9 cellular contexts compared by ENCODE assay signal in the genomic region with DNA sequence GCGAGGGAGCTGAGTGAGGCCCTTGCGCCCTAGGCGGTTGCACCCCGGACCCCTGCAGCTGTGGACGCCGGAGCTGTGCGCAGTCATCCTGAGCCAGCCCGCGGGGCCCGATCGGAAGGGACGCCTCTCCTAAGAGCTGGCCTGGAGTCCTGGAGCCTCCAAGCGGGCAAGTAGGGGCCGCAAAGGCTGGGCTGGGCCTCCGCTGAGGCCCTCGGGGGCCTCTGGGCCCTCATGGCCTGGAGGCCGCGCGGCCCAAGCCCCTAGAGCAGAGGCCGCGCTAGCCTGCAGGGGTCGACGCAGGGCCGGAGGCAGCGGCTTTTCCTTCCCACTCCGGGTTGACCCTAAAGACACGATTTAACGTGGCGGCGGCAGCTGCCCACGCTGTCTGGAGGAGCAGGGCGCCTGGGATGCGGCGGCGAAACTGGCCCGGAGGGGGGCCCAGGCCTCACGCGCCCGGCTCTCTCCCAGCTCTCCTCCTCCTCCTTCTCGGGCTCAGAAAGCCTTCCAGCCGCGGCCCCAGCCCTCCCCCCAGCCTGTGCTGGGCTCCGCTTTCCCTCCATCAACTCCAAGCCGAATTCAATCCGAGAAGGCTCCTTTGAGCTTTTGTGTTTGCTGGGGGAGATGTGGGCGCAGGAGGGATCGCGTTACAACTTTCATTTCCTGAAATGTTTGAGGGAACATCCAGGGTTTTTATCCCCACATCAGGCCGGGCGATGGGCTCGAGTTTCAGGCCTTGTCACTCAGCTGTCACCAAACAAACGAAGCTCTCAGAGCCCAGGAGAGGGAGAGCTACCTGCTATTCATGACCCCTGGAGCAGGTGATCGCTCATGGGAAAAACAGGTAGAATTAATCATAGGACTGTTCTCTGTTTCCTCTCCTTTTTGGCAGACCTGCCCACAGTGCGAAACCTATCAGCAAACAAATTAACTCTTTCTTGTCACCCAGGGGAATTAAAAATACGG. TPM values are rescaled to one million over a fixed set of nuclear protein-coding genes. Genes with fewer than 3 reads are reported as not detected.
DNase-seq lines count a peak whose midpoint lies in the region; ATAC-seq and TF ChIP-seq lines count a peak whose summit lies in the region.
"Had no signal": no experiment of that assay in that cellular context is flagged by ENCODE, and none has a peak within 500 bp of the region (broad histone marks: within the 10 kb centered on the region; RNA-seq: fewer than 3 reads in every experiment).

No MANE protein-coding gene starts in this region.

- no peaks in the 10 kb centered on the region for H3K9me3 Mint-ChIP-seq in activated naive CD4-positive, alpha-beta T cell treated with anti-CD3 and anti-CD28 coated beads, Interleukin-2, amount 50 U/mL, for 24 hours
- no peaks in the 10 kb centered on the region for H3K9me3 Mint-ChIP-seq in activated naive CD4-positive, alpha-beta T cell treated with anti-CD3 and anti-CD28 coated beads, Interleukin-2, amount 10 ng/mL, durations not matched to agents 7 days and 5 days

- H3K36me3 ChIP-seq in lower lobe of right lung (no peaks in the 10 kb centered on the region), upper lobe of left lung (no peaks in the 10 kb centered on the region)

- no peak overlapping the region for H3K27ac Mint-ChIP-seq in activated naive CD4-positive, alpha-beta T cell treated with anti-CD3 and anti-CD28 coated beads, Interleukin-2, amount 50 U/mL, for 24 hours
- no peak overlapping the region for H3K27ac Mint-ChIP-seq in activated naive CD4-positive, alpha-beta T cell treated with anti-CD3 and anti-CD28 coated beads, Interleukin-2, amount 10 ng/mL, durations not matched to agents 7 days and 5 days

- peaks cover 25% of the 10 kb centered on the region for H3K4me1 Mint-ChIP-seq in activated naive CD4-positive, alpha-beta T cell treated with anti-CD3 and anti-CD28 coated beads, Interleukin-2, amount 50 U/mL, for 24 hours
- H3K4me1 Mint-ChIP-seq in activated naive CD4-positive, alpha-beta T cell treated with anti-CD3 and anti-CD28 coated beads, Interleukin-2, amount 10 ng/mL, durations not matched to agents 7 days and 5 days, result peaks cover 14% of the 10 kb centered on the region

- H3K27ac ChIP-seq in coronary artery (peak overlapping the region in 1 of 2 donors; percentile 10), lower lobe of right lung (no peak overlapping the region), upper lobe of left lung (peak overlapping the region in 1 of 4 donors; percentile 25)

- peaks cover 47% of the 10 kb centered on the region for H3K27me3 Mint-ChIP-seq in activated naive CD4-positive, alpha-beta T cell treated with anti-CD3 and anti-CD28 coated beads, Interleukin-2, amount 50 U/mL, for 24 hours
- H3K27me3 Mint-ChIP-seq in activated naive CD4-positive, alpha-beta T cell treated with anti-CD3 and anti-CD28 coated beads, Interleukin-2, amount 10 ng/mL, durations not matched to agents 7 days and 5 days, result peaks cover 82% of the 10 kb centered on the region

- H3K27me3 ChIP-seq in lower lobe of right lung (ENCODE audit: low read depth), result peaks cover 68% of the 10 kb centered on the region
- peaks cover 3 to 41% (median 30%) of the 10 kb centered on the region in 4 donors for H3K27me3 ChIP-seq in upper lobe of left lung

- WGBS in upper lobe of left lung, 2 donors, result 10 to 19% methylated on average over 24 to 29 of the region's 55 CpGs

- CTCF ChIA-PET in activated naive CD4-positive, alpha-beta T cell treated with anti-CD3 and anti-CD28 coated beads, Interleukin-2, amount 10 ng/mL, durations not matched to agents 7 days and 5 days (lab: Charles Lee), result interaction anchor here (2.4 kb wide), 1 partner anchor 13 kb away, joined by 6 read pairs; no protein-coding TSS in a partner anchor

- no peak for DNase-seq in activated naive CD4-positive, alpha-beta T cell treated with anti-CD3 and anti-CD28 coated beads, Interleukin-2, amount 10 ng/mL, durations not matched to agents 7 days and 5 days
- DNase-seq in coronary artery (ENCODE audit: low spot score) (no peak), lower lobe of right lung (no peak), upper lobe of left lung (peak in 1 of 2 donors; percentile 85)
- no peak for DNase-seq in activated effector memory CD4-positive, alpha-beta T cell treated with Interleukin-2 at 50 U/mL for 16 hours
- DNase-seq: cerebellar nuclear complex had no signal

- TF ChIP-seq CTCF in coronary artery (IDR thresholded peaks at IDR 0.05) (no peak), lower lobe of right lung (IDR thresholded peaks at IDR 0.05) (no peak), upper lobe of left lung (IDR thresholded peaks at IDR 0.05) (no peak)

- ATAC-seq in lower lobe of right lung (peak; percentile 33 to 59), upper lobe of left lung (ENCODE audit: low FRiP score in 2 of 2) (peak; percentile 39 to 84), HG02759 (IDR thresholded peaks at IDR 0.05; ENCODE audit: unreplicated experiment) (no peak), HG03354 (IDR thresholded peaks at IDR 0.05; ENCODE audit: poor library complexity, severe bottlenecking, unreplicated experiment) (no peak)

- H3K9me3 ChIP-seq in lower lobe of right lung, result no peaks in the 10 kb centered on the region
- no peaks in the 10 kb centered on the region for H3K9me3 ChIP-seq in upper lobe of left lung

- H3K4me3 Mint-ChIP-seq in activated naive CD4-positive, alpha-beta T cell treated with anti-CD3 and anti-CD28 coated beads, Interleukin-2, amount 50 U/mL, for 24 hours, result peak overlapping the region; percentile 51
- H3K4me3 Mint-ChIP-seq in activated naive CD4-positive, alpha-beta T cell treated with anti-CD3 and anti-CD28 coated beads, Interleukin-2, amount 10 ng/mL, durations not matched to agents 7 days and 5 days, result no peak overlapping the region

- TF ChIP-seq EP300 in upper lobe of left lung (IDR thresholded peaks at IDR 0.05), result no peak

- H3K4me3 ChIP-seq in coronary artery, result peak overlapping the region; percentile 67
- H3K4me3 ChIP-seq in lower lobe of right lung, result peak overlapping the region; percentile 42
- H3K4me3 ChIP-seq in upper lobe of left lung, result peak overlapping the region in 2 of 4 donors; percentile 26 to 29

- H3K4me1 ChIP-seq in lower lobe of right lung (peaks cover 25% of the 10 kb centered on the region), upper lobe of left lung (peaks cover 14 to 16% (median 15%) of the 10 kb centered on the region in 4 donors)

- H3K36me3 Mint-ChIP-seq in activated naive CD4-positive, alpha-beta T cell treated with anti-CD3 and anti-CD28 coated beads, Interleukin-2, amount 50 U/mL, for 24 hours, result no peaks in the 10 kb centered on the region
- no peaks in the 10 kb centered on the region for H3K36me3 Mint-ChIP-seq in activated naive CD4-positive, alpha-beta T cell treated with anti-CD3 and anti-CD28 coated beads, Interleukin-2, amount 10 ng/mL, durations not matched to agents 7 days and 5 days

- no peak for TF ChIP-seq POLR2A in upper lobe of left lung (IDR thresholded peaks at IDR 0.05)

- intact Hi-C loops in lower lobe of right lung (cut with DNase I), result no loop called here

RNA-seq across cellular contexts. Expression of a gene that starts 11.5 kb away (rescaled TPM):
- 2.3 TPM for total RNA-seq in lower lobe of right lung
- total RNA-seq in upper lobe of left lung, result 1 to 10 TPM in 5 of 6 donors, under 1 TPM in 1; 0.17 to 8.9 (median 1.8) TPM

Comparison
In these comparisons a context has a peak if more than half of its experiments do, and no peak if none do; other contexts are left out.
1. ATAC-seq: peak in lower lobe of right lung (2 of 2) and upper lobe of left lung (2 of 2); none in HG02759 (single experiment) and HG03354 (single experiment).